In the genomic region with DNA sequence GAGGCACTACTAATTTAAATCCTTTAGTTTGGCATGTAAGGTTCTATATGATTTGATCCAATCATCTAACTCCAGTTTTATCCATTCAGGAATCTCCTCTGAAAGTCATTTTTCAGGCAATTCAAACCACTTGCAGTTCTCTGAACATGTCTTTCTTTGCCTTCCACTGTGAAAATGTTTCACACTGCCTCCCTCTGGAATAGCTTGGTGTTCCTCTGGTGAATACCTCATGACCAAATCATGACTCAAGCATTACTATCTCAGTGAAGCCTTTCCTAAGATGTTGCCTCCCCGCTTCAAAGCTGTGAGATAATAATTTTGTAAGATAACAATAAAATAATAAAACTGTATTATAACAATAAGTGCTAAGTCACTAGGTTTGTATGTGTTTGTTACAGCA, we compare ENCODE assay signal across 19 cellular contexts.
DNase-seq lines count a peak whose midpoint lies in the region; ATAC-seq and TF ChIP-seq lines count a peak whose summit lies in the region.
"Had no signal": no experiment of that assay in that cellular context is flagged by ENCODE, and none has a peak within 500 bp of the region (broad histone marks: within the 10 kb centered on the region; RNA-seq: fewer than 3 reads in every experiment).

No MANE protein-coding gene starts in this region.

- intact Hi-C loops in IMR-90 (cut with micrococcal nuclease), result no loop called here
- intact Hi-C loops in CD4-positive, alpha-beta memory T cell (cut with micrococcal nuclease), result no loop called here

- no peak overlapping the region for H2BK15ac ChIP-seq in IMR-90 (ENCODE audit: low read depth, low read length)

- no peak overlapping the region for H3K18ac ChIP-seq in IMR-90 (ENCODE audit: low read depth, low read length)

- H3K4ac ChIP-seq in IMR-90 (ENCODE audit: low read depth, low read length), result no peak overlapping the region

- H2BK5ac ChIP-seq in IMR-90 (ENCODE audit: low read depth, low read length, poor library complexity, severe bottlenecking), result no peak overlapping the region

- POLR2A ChIA-PET in IMR-90 (lab: Charles Lee; ENCODE audit: unreplicated experiment), result no interaction called here
- POLR2A ChIA-PET in CD4-positive, alpha-beta memory T cell (lab: Charles Lee; ENCODE audit: partially characterized antibody), result no interaction called here

- H3K23ac ChIP-seq in IMR-90 (ENCODE audit: low read depth, low read length), result no peak overlapping the region

- 0 out of 2 replicates have a peak, but pooled peaks have one; percentile 7 for TF ChIP-seq CTCF in IMR-90 (conservative IDR thresholded peaks at IDR 0.05; ENCODE audit: low read depth, low read length)
- peak; percentile 13 for TF ChIP-seq CTCF in chondrocyte (IDR thresholded peaks at IDR 0.05)
- no peak for TF ChIP-seq CTCF in fibroblast of pulmonary artery (IDR thresholded peaks at IDR 0.05; ENCODE audit: low read length, missing control alignments)

- H3K36me3 Mint-ChIP-seq in chondrocyte (ENCODE audit: low read depth), result no peaks in the 10 kb centered on the region
- H3K36me3 Mint-ChIP-seq in CD4-positive, alpha-beta memory T cell, result no peaks in the 10 kb centered on the region

- H3K9me3 ChIP-seq in IMR-90 (ENCODE audit: control insufficient read depth, insufficient read depth, low read length), result no peaks in the 10 kb centered on the region
- no peaks in the 10 kb centered on the region for H3K9me3 ChIP-seq in CD4-positive, alpha-beta memory T cell (ENCODE audit: control insufficient read depth in 1 of 2, low read length in 2 of 2)
- H3K9me3 ChIP-seq: BLaER1 treated with 17β-estradiol and CSF1 and Interleukin-3, amounts not matched to agents 10 nM and 100 nM had no signal

- no peaks in the 10 kb centered on the region for H4K20me1 ChIP-seq in IMR-90 (ENCODE audit: insufficient read depth, low read length)
- H4K20me1 ChIP-seq: BLaER1 treated with 17β-estradiol and CSF1 and Interleukin-3, amounts not matched to agents 10 nM and 100 nM had no signal

- peaks cover 11% of the 10 kb centered on the region for H3K4me1 Mint-ChIP-seq in chondrocyte (ENCODE audit: low read depth)
- H3K4me1 Mint-ChIP-seq in CD4-positive, alpha-beta memory T cell, result no peaks in the 10 kb centered on the region

- no peak overlapping the region for H3K27ac Mint-ChIP-seq in chondrocyte (ENCODE audit: unreplicated experiment)
- no peak overlapping the region for H3K27ac Mint-ChIP-seq in CD4-positive, alpha-beta memory T cell

- H4K5ac ChIP-seq in IMR-90 (ENCODE audit: low read depth, low read length), result no peak overlapping the region

- no peaks in the 10 kb centered on the region for H3K9me1 ChIP-seq in IMR-90 (ENCODE audit: insufficient read depth, low read length)

- H3K4me3 Mint-ChIP-seq in chondrocyte (ENCODE audit: unreplicated experiment), result no peak overlapping the region
- no peak overlapping the region for H3K4me3 Mint-ChIP-seq in CD4-positive, alpha-beta memory T cell

- H3K14ac ChIP-seq in IMR-90 (replicated peaks; ENCODE audit: low read depth, low read length), result no peak overlapping the region

- no peaks in the 10 kb centered on the region for H3K79me1 ChIP-seq in IMR-90 (ENCODE audit: low read depth in 1 of 2, low read length in 2 of 2)

- dilution Hi-C loops in IMR-90 (cut with HindIII; ENCODE audit: low sequenced_read_pairs, unreplicated experiment), result no loop called here

- no peaks in the 10 kb centered on the region for H3K36me3 ChIP-seq in IMR-90 (ENCODE audit: control insufficient read depth, insufficient read depth, low read length)
- no peaks in the 10 kb centered on the region for H3K36me3 ChIP-seq in CD4-positive, alpha-beta memory T cell (ENCODE audit: insufficient read depth, low read length)
- H3K36me3 ChIP-seq: BLaER1 treated with 17β-estradiol and CSF1 and Interleukin-3, amounts not matched to agents 10 nM and 100 nM had no signal

- no CpG with 5 or more reads among the region's 1 CpG for WGBS in IMR-90 (ENCODE audit: extremely low coverage in 2 of 2, insufficient read length in 1 of 2), 2 experiments

- CTCF ChIA-PET in IMR-90 (lab: Yijun Ruan, JAX), result interaction anchor here (0.7 to 0.8 kb wide), 2 partner anchors 8 to 13 kb away, joined by 3 read pairs; no protein-coding TSS in a partner anchor
- CTCF ChIA-PET in CD4-positive, alpha-beta memory T cell (lab: Charles Lee; ENCODE audit: partially characterized antibody), result no interaction called here

- no peak overlapping the region for H3K56ac ChIP-seq in IMR-90 (ENCODE audit: extremely low read depth, insufficient read depth, low read length)

- in situ Hi-C loops in IMR-90 (cut with MboI; ENCODE audit: low sequenced_read_pairs), result no loop called here

- no peak overlapping the region for H4K91ac ChIP-seq in IMR-90 (ENCODE audit: insufficient read depth, low read depth, low read length)

- no peak for TF ChIP-seq POLR2A in IMR-90 (IDR thresholded peaks at IDR 0.05; ENCODE audit: low read depth, low read length)

- H3K4me2 ChIP-seq in IMR-90 (ENCODE audit: low read depth, low read length), result no peak overlapping the region

- H3K27ac ChIP-seq in IMR-90 (ENCODE audit: insufficient read depth, low read length), result no peak overlapping the region
- no peak overlapping the region for H3K27ac ChIP-seq in CD4-positive, alpha-beta memory T cell (ENCODE audit: low read depth, low read length)
- H3K27ac ChIP-seq: BLaER1 treated with 17β-estradiol and CSF1 and Interleukin-3, amounts not matched to agents 10 nM and 100 nM had no signal

- ATAC-seq in IMR-90 (ENCODE audit: low read depth), result peak; percentile 54; the same call in 1 of the 2 replicates
- ATAC-seq: HCT116, SK-N-SH treated with all-trans-retinoic acid at 6 μM for 48 hours had no signal

- no peak overlapping the region for H4K8ac ChIP-seq in IMR-90 (ENCODE audit: low read depth in 2 of 2, low read length in 2 of 2)

- no peaks in the 10 kb centered on the region for H3K27me3 ChIP-seq in IMR-90 (ENCODE audit: control insufficient read depth, insufficient read depth, low read length)
- no peaks in the 10 kb centered on the region for H3K27me3 ChIP-seq in CD4-positive, alpha-beta memory T cell (ENCODE audit: insufficient read depth, low read length)
- H3K27me3 ChIP-seq: BLaER1 treated with 17β-estradiol and CSF1 and Interleukin-3, amounts not matched to agents 10 nM and 100 nM had no signal

- H3K4me1 ChIP-seq in IMR-90 (ENCODE audit: control insufficient read depth, insufficient read depth, low read length), result 0 out of 2 replicates have a peak, but pooled peaks cover 2% of the 10 kb centered on the region
- H3K4me1 ChIP-seq in CD4-positive, alpha-beta memory T cell (ENCODE audit: insufficient read depth, low read length), result no peaks in the 10 kb centered on the region

- DNase-seq in EL (peak; percentile 2), IMR-90 (peak; percentile 4), chondrocyte (ENCODE audit: low spot score) (no peak), fibroblast of pulmonary artery (ENCODE audit: low read depth) (peak; percentile 2), 8988T (no peak)
- no peak for DNase-seq in CD4-positive, alpha-beta memory T cell
- DNase-seq in stimulated activated CD4-positive, alpha-beta T cell treated with anti-CD3 and anti-CD28 coated beads, Interleukin-2, amount 100 ng/mL, for 48 hours, result no peak
- no peak for DNase-seq in NK-92 treated with Interleukin-12 subunit alpha and Interleukin-12 subunit beta, amount 100 ng/mL, for 24 hours (lab: John Stamatoyannopoulos, UW)
- DNase-seq: DMS79 treated with DMSO at 0.1 percent for 48 hours, MV-4-11, NCI-H187, NCI-H2107, NCI-H510A, NCI-H774, RPMI8226, SHP77 treated with DMSO at 0.1 percent for 48 hours had no signal

- no peak overlapping the region for H2AK5ac ChIP-seq in IMR-90 (ENCODE audit: low read depth, low read length)

- TF ChIP-seq RAD21 in IMR-90 (IDR thresholded peaks at IDR 0.05; ENCODE audit: low read length), result no peak

- no peak overlapping the region for H2BK20ac ChIP-seq in IMR-90 (ENCODE audit: low read depth, low read length)

- no peak overlapping the region for H2BK120ac ChIP-seq in IMR-90 (ENCODE audit: low read depth, low read length)

- H3K9me3 Mint-ChIP-seq in chondrocyte (ENCODE audit: low read depth), result no peaks in the 10 kb centered on the region
- peaks cover 0 to 6% (median under 1%) of the 10 kb centered on the region in 8 donors for H3K9me3 Mint-ChIP-seq in CD4-positive, alpha-beta memory T cell

- no TSS peak for BruUV-seq in IMR-90 (replicated peaks; lab: Mats Ljungman, UMichigan)

- H3K9ac ChIP-seq in IMR-90 (ENCODE audit: low read depth, low read length), result no peak overlapping the region
- H3K9ac ChIP-seq: BLaER1 treated with 17β-estradiol and CSF1 and Interleukin-3, amounts not matched to agents 10 nM and 100 nM had no signal

- no peak overlapping the region for H2AK9ac ChIP-seq in IMR-90 (replicated peaks; ENCODE audit: low read depth, low read length, poor library complexity)

- no peak overlapping the region for H3K4me3 ChIP-seq in IMR-90 (ENCODE audit: insufficient read depth, low read depth, low read length)
- no peak overlapping the region for H3K4me3 ChIP-seq in fibroblast of pulmonary artery (replicated peaks; ENCODE audit: low read depth, low read length)
- no peak overlapping the region for H3K4me3 ChIP-seq in CD4-positive, alpha-beta memory T cell (ENCODE audit: low read length in 2 of 2)
- H3K4me3 ChIP-seq: BLaER1 treated with 17β-estradiol and CSF1 and Interleukin-3, amounts not matched to agents 10 nM and 100 nM had no signal

- H3K27me3 Mint-ChIP-seq in chondrocyte (ENCODE audit: low read depth), result no peaks in the 10 kb centered on the region
- H3K27me3 Mint-ChIP-seq in CD4-positive, alpha-beta memory T cell, result no peaks in the 10 kb centered on the region

- H2AFZ ChIP-seq in IMR-90 (replicated peaks; ENCODE audit: low read length, poor library complexity), result no peak overlapping the region

TF ChIP-seq in IMR-90, 13 proteins besides CTCF, POLR2A, EP300 and RAD21:
- TF ChIP-seq SMC3 (IDR thresholded peaks at IDR 0.05; ENCODE audit: low read depth, low read length), result no peak
- TF ChIP-seq MAZ (IDR thresholded peaks at IDR 0.05; ENCODE audit: borderline replicate concordance, low read depth, low read length), result no peak
- TF ChIP-seq NFE2L2 (IDR thresholded peaks at IDR 0.05; ENCODE audit: low read depth, low read length), result no peak
- no peak for TF ChIP-seq CEBPB (IDR thresholded peaks at IDR 0.05; ENCODE audit: low read depth, low read length)
- TF ChIP-seq MXI1 (IDR thresholded peaks at IDR 0.05; ENCODE audit: borderline replicate concordance, low read depth, low read length), result no peak
- TF ChIP-seq BHLHE40 (IDR thresholded peaks at IDR 0.05; ENCODE audit: low read depth, low read length), result no peak
- no peak for TF ChIP-seq RFX5 (IDR thresholded peaks at IDR 0.05; ENCODE audit: low read depth, low read length)
- TF ChIP-seq MAFK (IDR thresholded peaks at IDR 0.05; ENCODE audit: low read depth, low read length), result no peak

Comparison
In these comparisons a context has a peak if more than half of its experiments do, and no peak if none do; other contexts are left out.
1. DNase-seq: peak in EL (single experiment), IMR-90 (single experiment) and fibroblast of pulmonary artery (single experiment); none in chondrocyte (single experiment), CD4-positive, alpha-beta memory T cell (0 of 5), 8988T (single experiment), stimulated activated CD4-positive, alpha-beta T cell treated with anti-CD3 and anti-CD28 coated beads, Interleukin-2, amount 100 ng/mL, for 48 hours (0 of 2) and NK-92 treated with Interleukin-12 subunit alpha and Interleukin-12 subunit beta, amount 100 ng/mL, for 24 hours (single experiment).